In the genomic region with DNA sequence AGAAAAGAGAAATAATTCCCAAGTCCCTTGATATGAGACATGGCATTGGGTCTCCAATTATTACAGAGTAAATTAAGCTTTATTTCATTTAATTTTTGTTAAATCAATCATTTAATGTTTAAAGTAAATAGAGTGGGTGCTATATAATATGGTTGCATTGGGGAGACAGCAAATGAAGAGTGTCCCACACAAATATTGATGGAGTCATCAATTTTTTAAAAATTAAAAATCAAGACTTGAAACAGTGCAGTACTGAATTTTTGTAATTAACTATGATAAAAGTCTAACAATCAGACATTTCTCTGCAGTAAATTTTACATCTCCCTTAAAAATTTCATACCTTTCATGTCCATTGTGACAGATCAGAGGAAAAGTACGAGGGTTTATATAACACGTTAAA, we compare ENCODE assay signal across 35 cellular contexts.
DNase-seq lines count a peak whose midpoint lies in the region; ATAC-seq, FAIRE-seq and TF ChIP-seq lines count a peak whose summit lies in the region.
"Had no signal": no experiment of that assay in that cellular context is flagged by ENCODE, and none has a peak within 500 bp of the region (broad histone marks: within the 10 kb centered on the region; RNA-seq: fewer than 3 reads in every experiment).

No MANE protein-coding gene starts in this region.

- 42% methylated on average over 2 of the region's 2 CpGs for WGBS in HepG2 (ENCODE audit: low lambda C conversion rate)
- 47% methylated on average over 2 of the region's 2 CpGs for WGBS in right lobe of liver (ENCODE audit: insufficient coverage, low coverage, low lambda C conversion rate, missing lambda C conversion rate)
- WGBS in A549 (ENCODE audit: missing lambda C conversion rate), result 75% methylated on average over 2 of the region's 2 CpGs
- WGBS in IMR-90 (ENCODE audit: extremely low coverage in 2 of 2, insufficient read length in 1 of 2), 2 experiments, result no CpG with 5 or more reads among the region's 2 CpGs
- 0% methylated on average over 2 of the region's 2 CpGs for WGBS in K562 (ENCODE audit: insufficient coverage, low coverage, missing lambda C conversion rate)

- intact Hi-C loops in HepG2 (cut with micrococcal nuclease; ENCODE audit: unreplicated experiment), result loop anchor here (10.0 kb wide), 1 partner anchor 212 kb away; no protein-coding TSS in a partner anchor
- intact Hi-C loops in right lobe of liver (cut with DNase I), result no loop called here
- intact Hi-C loops in IMR-90 (cut with micrococcal nuclease), result no loop called here
- intact Hi-C loops in K562 (cut with micrococcal nuclease), result no loop called here
- intact Hi-C loops in Caco-2 (cut with micrococcal nuclease; ENCODE audit: unreplicated experiment), result no loop called here

- H3K79me2 ChIP-seq in HepG2 (ENCODE audit: insufficient read depth, low read length) (no peaks in the 10 kb centered on the region), K562 (ENCODE audit: control insufficient read depth, insufficient read depth, low read length) (no peaks in the 10 kb centered on the region)

- H3K4me3 Mint-ChIP-seq in Caco-2 (ENCODE audit: unreplicated experiment), result no peak overlapping the region
- H3K4me3 Mint-ChIP-seq: B cell; CD14-positive monocyte; CD4-positive, alpha-beta memory T cell; CD4-positive, alpha-beta T cell; CD4-positive, CD25-positive, alpha-beta regulatory T cell; CD8-positive, alpha-beta memory T cell; CD8-positive, alpha-beta T cell had no signal

- H2AK5ac ChIP-seq in IMR-90 (ENCODE audit: low read depth, low read length), result no peak overlapping the region

- peaks cover 6% of the 10 kb centered on the region for H3K27me3 Mint-ChIP-seq in Caco-2 (ENCODE audit: insufficient read depth, unreplicated experiment)
- H3K27me3 Mint-ChIP-seq: B cell; CD4-positive, alpha-beta memory T cell; CD4-positive, alpha-beta T cell; CD4-positive, CD25-positive, alpha-beta regulatory T cell; CD8-positive, alpha-beta memory T cell had no signal

- H3K23ac ChIP-seq in IMR-90 (ENCODE audit: low read depth, low read length), result no peak overlapping the region

- no peak for TF ChIP-seq POLR2A in HepG2 (IDR thresholded peaks at IDR 0.05; ENCODE audit: insufficient read depth in 1 of 2, low read depth in 2 of 2, low read length in 2 of 2)
- TF ChIP-seq POLR2A in right lobe of liver (IDR thresholded peaks at IDR 0.05), result no peak
- no peak for TF ChIP-seq POLR2A in A549 (IDR thresholded peaks at IDR 0.05; ENCODE audit: low read length)
- no peak for TF ChIP-seq POLR2A in IMR-90 (IDR thresholded peaks at IDR 0.05; ENCODE audit: low read depth, low read length)
- TF ChIP-seq POLR2A in K562 (conservative IDR thresholded peaks at IDR 0.05), result no peak

- TF ChIP-seq RAD21 in HepG2 (CRISPR knock-in tag; IDR thresholded peaks at IDR 0.05), result no peak
- TF ChIP-seq RAD21 in A549 (conservative IDR thresholded peaks at IDR 0.05 in 1 of 2, IDR thresholded peaks at IDR 0.05 in 1 of 2), result no peak
- TF ChIP-seq RAD21 in IMR-90 (IDR thresholded peaks at IDR 0.05; ENCODE audit: low read length), result no peak
- TF ChIP-seq RAD21 in K562 (CRISPR knock-in tag; conservative IDR thresholded peaks at IDR 0.05 in 1 of 2, IDR thresholded peaks at IDR 0.05 in 1 of 2), result no peak

- H3K27me3 ChIP-seq in HepG2 (ENCODE audit: control insufficient read depth in 1 of 2, insufficient read depth in 2 of 2, low read length in 2 of 2), result no peaks in the 10 kb centered on the region
- H3K27me3 ChIP-seq in right lobe of liver, result no peaks in the 10 kb centered on the region
- no peaks in the 10 kb centered on the region for H3K27me3 ChIP-seq in IMR-90 (ENCODE audit: control insufficient read depth, insufficient read depth, low read length)
- H3K27me3 ChIP-seq in K562 (ENCODE audit: control insufficient read depth in 2 of 2, insufficient read depth in 2 of 2, low read length in 2 of 2), result no peaks in the 10 kb centered on the region
- no peaks in the 10 kb centered on the region for H3K27me3 ChIP-seq in Caco-2 (replicated peaks; ENCODE audit: control insufficient read depth, insufficient read depth, low read length)
- H3K27me3 ChIP-seq: BE2C; BLaER1; BLaER1 treated with 17β-estradiol and CSF1 and Interleukin-3, amounts not matched to agents 10 nM and 100 nM had no signal

- H4K91ac ChIP-seq in IMR-90 (ENCODE audit: insufficient read depth, low read depth, low read length), result no peak overlapping the region

- no peak overlapping the region for H3K4me2 ChIP-seq in HepG2 (ENCODE audit: low read depth, low read length)
- no peak overlapping the region for H3K4me2 ChIP-seq in A549
- H3K4me2 ChIP-seq in IMR-90 (ENCODE audit: low read depth, low read length), result no peak overlapping the region
- no peak overlapping the region for H3K4me2 ChIP-seq in K562 (ENCODE audit: insufficient read depth, low read length)
- H3K4me2 ChIP-seq: BLaER1; BLaER1 treated with 17β-estradiol and CSF1 and Interleukin-3, amounts not matched to agents 10 nM and 100 nM had no signal

- H3K79me1 ChIP-seq in IMR-90 (ENCODE audit: low read depth in 1 of 2, low read length in 2 of 2), result no peaks in the 10 kb centered on the region

- TF ChIP-seq CTCF in HepG2 (CRISPR knock-in tag; IDR thresholded peaks at IDR 0.05) (no peak), right lobe of liver (IDR thresholded peaks at IDR 0.05) (no peak), A549 (IDR thresholded peaks at IDR 0.05) (no peak), IMR-90 (conservative IDR thresholded peaks at IDR 0.05; ENCODE audit: low read depth, low read length) (no peak), K562 (IDR thresholded peaks at IDR 0.05 in 2 of 3, conservative IDR thresholded peaks at IDR 0.05 in 1 of 3; ENCODE audit: insufficient read depth in 2 of 3, low read depth in 1 of 3, low read length in 3 of 3) (no peak), Caco-2 (IDR thresholded peaks at IDR 0.05; ENCODE audit: insufficient read depth in 1 of 2, low read depth in 1 of 2, low read length in 1 of 2, severe bottlenecking in 1 of 2, unreplicated experiment in 1 of 2) (no peak)

- no peak overlapping the region for H2BK120ac ChIP-seq in IMR-90 (ENCODE audit: low read depth, low read length)

- no peak overlapping the region for H2AFZ ChIP-seq in HepG2 (ENCODE audit: low read length)
- H2AFZ ChIP-seq in IMR-90 (replicated peaks; ENCODE audit: low read length, poor library complexity), result no peak overlapping the region
- H2AFZ ChIP-seq in K562 (ENCODE audit: low read depth, low read length), result no peak overlapping the region

- no peak overlapping the region for H3K14ac ChIP-seq in IMR-90 (replicated peaks; ENCODE audit: low read depth, low read length)

- H3K36me3 ChIP-seq in HepG2 (replicated peaks in 1 of 2; ENCODE audit: control insufficient read depth in 1 of 2, insufficient read depth in 2 of 2, low read length in 2 of 2), result no peaks in the 10 kb centered on the region
- no peaks in the 10 kb centered on the region for H3K36me3 ChIP-seq in right lobe of liver
- no peaks in the 10 kb centered on the region for H3K36me3 ChIP-seq in IMR-90 (ENCODE audit: control insufficient read depth, insufficient read depth, low read length)
- no peaks in the 10 kb centered on the region for H3K36me3 ChIP-seq in K562 (ENCODE audit: control insufficient read depth, insufficient read depth, low read length)
- no peaks in the 10 kb centered on the region for H3K36me3 ChIP-seq in Caco-2 (ENCODE audit: control insufficient read depth, insufficient read depth, low read length)
- H3K36me3 ChIP-seq: BE2C; BLaER1; BLaER1 treated with 17β-estradiol and CSF1 and Interleukin-3, amounts not matched to agents 10 nM and 100 nM had no signal

- H4K8ac ChIP-seq in IMR-90 (ENCODE audit: low read depth in 2 of 2, low read length in 2 of 2), result no peak overlapping the region

- BruUV-seq in HepG2 (replicated peaks; lab: Mats Ljungman, UMichigan) (no TSS peak), IMR-90 (replicated peaks; lab: Mats Ljungman, UMichigan) (no TSS peak), K562 (replicated peaks; lab: Mats Ljungman, UMichigan) (no TSS peak), Caco-2 (replicated peaks; lab: Mats Ljungman, UMichigan) (no TSS peak)

- H3K27ac ChIP-seq in HepG2 (ENCODE audit: extremely low read length, insufficient read depth, low read length) (no peak overlapping the region), right lobe of liver (no peak overlapping the region), A549 (no peak overlapping the region), IMR-90 (ENCODE audit: insufficient read depth, low read length) (no peak overlapping the region), K562 (ENCODE audit: extremely low read depth, low read depth, low read length) (no peak overlapping the region)
- H3K27ac ChIP-seq: 22Rv1; BLaER1; BLaER1 treated with 17β-estradiol and CSF1 and Interleukin-3, amounts not matched to agents 10 nM and 100 nM; C4-2B had no signal

- ATAC-seq in HepG2 (no peak), right lobe of liver (no peak), A549 (no peak), IMR-90 (ENCODE audit: low read depth) (no peak), K562 (no peak), GM21360 (IDR thresholded peaks at IDR 0.05; ENCODE audit: unreplicated experiment) (no peak)
- ATAC-seq: CD8-positive, alpha-beta T cell had no signal

- no peak overlapping the region for H2AK9ac ChIP-seq in IMR-90 (replicated peaks; ENCODE audit: low read depth, low read length, poor library complexity)

- CTCF ChIA-PET in HepG2 (lab: Yijun Ruan, JAX; ENCODE audit: low intra/inter-chr PET ratio, low total read pairs), result no interaction called here
- CTCF ChIA-PET in A549 (lab: Yijun Ruan, JAX), result interaction anchor here (1.0 kb wide), 1 partner anchor 55 kb away, joined by 5 read pairs; no protein-coding TSS in a partner anchor
- CTCF ChIA-PET in IMR-90 (lab: Yijun Ruan, JAX), result no interaction called here
- CTCF ChIA-PET in K562 (lab: Yijun Ruan, JAX; ENCODE audit: low intra/inter-chr PET ratio), result no interaction called here
- CTCF ChIA-PET in Caco-2 (lab: Charles Lee), result no interaction called here

- H2BK15ac ChIP-seq in IMR-90 (ENCODE audit: low read depth, low read length), result no peak overlapping the region

- H3K9me3 ChIP-seq in HepG2 (ENCODE audit: low read length) (no peaks in the 10 kb centered on the region), right lobe of liver (no peaks in the 10 kb centered on the region), A549 (no peaks in the 10 kb centered on the region), IMR-90 (ENCODE audit: control insufficient read depth, insufficient read depth, low read length) (no peaks in the 10 kb centered on the region), K562 (replicated peaks; ENCODE audit: control insufficient read depth, insufficient read depth, low read depth, low read length) (no peaks in the 10 kb centered on the region), Caco-2 (no peaks in the 10 kb centered on the region)
- H3K9me3 ChIP-seq: BE2C, BLaER1 had no signal

- no peaks in the 10 kb centered on the region for H3K4me1 Mint-ChIP-seq in Caco-2 (ENCODE audit: low read depth, unreplicated experiment)
- H3K4me1 Mint-ChIP-seq: B cell; CD14-positive monocyte; CD4-positive, CD25-positive, alpha-beta regulatory T cell; CD8-positive, alpha-beta memory T cell had no signal

- H3K36me3 Mint-ChIP-seq in Caco-2 (ENCODE audit: insufficient read depth, unreplicated experiment), result no peaks in the 10 kb centered on the region
- H3K36me3 Mint-ChIP-seq: CD14-positive monocyte; CD4-positive, alpha-beta memory T cell; CD4-positive, CD25-positive, alpha-beta regulatory T cell; CD8-positive, alpha-beta memory T cell; CD8-positive, alpha-beta T cell had no signal

- no peak overlapping the region for H3K9ac ChIP-seq in HepG2 (ENCODE audit: insufficient read depth, low read depth, low read length)
- H3K9ac ChIP-seq in IMR-90 (ENCODE audit: low read depth, low read length), result no peak overlapping the region
- H3K9ac ChIP-seq in K562 (ENCODE audit: insufficient read depth in 1 of 2, low read depth in 2 of 2, low read length in 2 of 2), result no peak overlapping the region
- H3K9ac ChIP-seq: BLaER1; BLaER1 treated with 17β-estradiol and CSF1 and Interleukin-3, amounts not matched to agents 10 nM and 100 nM had no signal

- POLR2A ChIA-PET in HepG2 (lab: Yijun Ruan, JAX), result no interaction called here
- POLR2A ChIA-PET in A549 (lab: Yijun Ruan, JAX), result no interaction called here
- POLR2A ChIA-PET in IMR-90 (lab: Charles Lee; ENCODE audit: unreplicated experiment), result interaction anchor here (0.6 kb wide), 2 partner anchors 15 to 26 kb away, joined by 3 read pairs; no protein-coding TSS in a partner anchor
- POLR2A ChIA-PET in K562 (lab: Yijun Ruan, JAX), result no interaction called here
- POLR2A ChIA-PET in Caco-2 (lab: Charles Lee), result no interaction called here

- H3K4me1 ChIP-seq in HepG2 (ENCODE audit: insufficient read depth, low read length) (no peaks in the 10 kb centered on the region), right lobe of liver (no peaks in the 10 kb centered on the region), A549 (no peaks in the 10 kb centered on the region), IMR-90 (ENCODE audit: control insufficient read depth, insufficient read depth, low read length) (no peaks in the 10 kb centered on the region), K562 (replicated peaks in 1 of 2; ENCODE audit: control insufficient read depth in 2 of 2, insufficient read depth in 2 of 2, low read length in 2 of 2) (no peaks in the 10 kb centered on the region), Caco-2 (no peaks in the 10 kb centered on the region)
- H3K4me1 ChIP-seq: BE2C; BLaER1; BLaER1 treated with 17β-estradiol and CSF1 and Interleukin-3, amounts not matched to agents 10 nM and 100 nM had no signal

- no peak overlapping the region for H2BK5ac ChIP-seq in IMR-90 (ENCODE audit: low read depth, low read length, poor library complexity, severe bottlenecking)

- FAIRE-seq in HepG2 (lab: Jason Lieb, UNC) (no peak), A549 (lab: Jason Lieb, UNC) (no peak), K562 (lab: Jason Lieb, UNC) (no peak)
- FAIRE-seq: A204.1, D721Med had no signal

- dilution Hi-C loops in IMR-90 (cut with HindIII; ENCODE audit: low sequenced_read_pairs, unreplicated experiment), result no loop called here

- no peak overlapping the region for H3K4me3 ChIP-seq in HepG2 (replicated peaks in 1 of 3; ENCODE audit: insufficient read depth in 1 of 3, low read depth in 2 of 3, low read length in 3 of 3)
- H3K4me3 ChIP-seq in right lobe of liver, result no peak overlapping the region
- H3K4me3 ChIP-seq in A549, result no peak overlapping the region
- no peak overlapping the region for H3K4me3 ChIP-seq in IMR-90 (ENCODE audit: insufficient read depth, low read depth, low read length)
- no peak overlapping the region for H3K4me3 ChIP-seq in K562
- no peak overlapping the region for H3K4me3 ChIP-seq in Caco-2 (ENCODE audit: low read depth, low read length)
- H3K4me3 ChIP-seq: BLaER1; BLaER1 treated with 17β-estradiol and CSF1 and Interleukin-3, amounts not matched to agents 10 nM and 100 nM had no signal

- H3K27ac Mint-ChIP-seq in Caco-2 (ENCODE audit: unreplicated experiment), result no peak overlapping the region
- H3K27ac Mint-ChIP-seq: B cell; CD14-positive monocyte; CD4-positive, alpha-beta memory T cell; CD4-positive, alpha-beta T cell; CD4-positive, CD25-positive, alpha-beta regulatory T cell; CD8-positive, alpha-beta memory T cell; CD8-positive, alpha-beta T cell had no signal

- H3K9me1 ChIP-seq in IMR-90 (ENCODE audit: insufficient read depth, low read length), result no peaks in the 10 kb centered on the region
- H3K9me1 ChIP-seq in K562 (ENCODE audit: control insufficient read depth, insufficient read depth, low read length), result no peaks in the 10 kb centered on the region

- TF ChIP-seq EP300 in HepG2 (IDR thresholded peaks at IDR 0.05; ENCODE audit: low read depth in 2 of 2, low read length in 2 of 2) (no peak), HepG2 (CRISPR knock-in tag; IDR thresholded peaks at IDR 0.05; ENCODE audit: borderline replicate concordance) (no peak), A549 (IDR thresholded peaks at IDR 0.05) (no peak), K562 (IDR thresholded peaks at IDR 0.05; ENCODE audit: low read length) (no peak)

- H3K18ac ChIP-seq in IMR-90 (ENCODE audit: low read depth, low read length), result no peak overlapping the region

- no peak overlapping the region for H4K5ac ChIP-seq in IMR-90 (ENCODE audit: low read depth, low read length)

- H3K56ac ChIP-seq in IMR-90 (ENCODE audit: extremely low read depth, insufficient read depth, low read length), result no peak overlapping the region

- no peak overlapping the region for H2BK20ac ChIP-seq in IMR-90 (ENCODE audit: low read depth, low read length)

- no peak overlapping the region for H3K4ac ChIP-seq in IMR-90 (ENCODE audit: low read depth, low read length)

- no peaks in the 10 kb centered on the region for H3K9me3 Mint-ChIP-seq in Caco-2 (ENCODE audit: unreplicated experiment)
- H3K9me3 Mint-ChIP-seq: CD4-positive, alpha-beta T cell had no signal

- H4K20me1 ChIP-seq in HepG2 (ENCODE audit: insufficient read depth, low read length) (no peaks in the 10 kb centered on the region), IMR-90 (ENCODE audit: insufficient read depth, low read length) (no peaks in the 10 kb centered on the region), K562 (replicated peaks; ENCODE audit: control insufficient read depth, insufficient read depth, low read length) (no peaks in the 10 kb centered on the region)
- H4K20me1 ChIP-seq: BLaER1; BLaER1 treated with 17β-estradiol and CSF1 and Interleukin-3, amounts not matched to agents 10 nM and 100 nM had no signal

- DNase-seq in HepG2 (ENCODE audit: low spot score) (no peak), right lobe of liver (no peak), A549 (ENCODE audit: low read depth in 1 of 2, low spot score in 1 of 2) (no peak), IMR-90 (no peak), K562 (ENCODE audit: extremely low read depth in 1 of 4, low spot score in 3 of 4) (no peak), Caco-2 (no peak), NCI-H1436 (lab: John Stamatoyannopoulos, UW) (no peak)
- DNase-seq: 8988T; ACHN; AML-193; BE2C; C1 segment of cervical spinal cord; Calu3; CD4-positive, alpha-beta memory T cell; CD4-positive, alpha-beta T cell; CD4-positive, CD25-positive, alpha-beta regulatory T cell; CD8-positive, alpha-beta memory T cell; CD8-positive, alpha-beta T cell; COR-L47; DMS 273 treated with DMSO at 0.1 percent for 48 hours; DMS153; DMS53; DMS79; DMS79 treated with DMSO at 0.1 percent for 48 hours; DND-41; EL had no signal

- in situ Hi-C loops in HepG2 (cut with HindIII; ENCODE audit: extremely low pct_ligation_motif_present, low pct_unique_long_range_greater_than_20kb), result no loop called here
- in situ Hi-C loops in IMR-90 (cut with MboI; ENCODE audit: low sequenced_read_pairs), result no loop called here
- in situ Hi-C loops in K562 (cut with MboI), result no loop called here

Comparison
In these comparisons a context has a peak if more than half of its experiments do, and no peak if none do; other contexts are left out.
1. Of the 241 proteins assayed by ChIP-seq in both HepG2 and K562: peak only in HepG2: MAFF and MAFK; only in K562: none; in both: none; in neither: 239.